Comparison of ENCODE assay signal across 8 cellular contexts in genomic region chr2:118169359-118170005, GRCh38.
DNase-seq lines count a peak whose midpoint lies in the region; ATAC-seq and TF ChIP-seq lines count a peak whose summit lies in the region.

No MANE protein-coding gene starts in this region.

- WGBS in right cardiac atrium, result 24% methylated on average over 6 of the region's 6 CpGs

- H3K36me3 ChIP-seq in Caco-2 (ENCODE audit: control insufficient read depth, insufficient read depth, low read length), result no peaks in the 10 kb centered on the region

- H3K36me3 Mint-ChIP-seq in CD14-positive monocyte (no peaks in the 10 kb centered on the region), Caco-2 (ENCODE audit: insufficient read depth, unreplicated experiment) (no peaks in the 10 kb centered on the region)

- H3K9me3 Mint-ChIP-seq in CD14-positive monocyte (peaks cover 0 to 11% (median 5%) of the 10 kb centered on the region in 7 donors), Caco-2 (ENCODE audit: unreplicated experiment) (peaks cover 12% of the 10 kb centered on the region)

- H3K9me3 ChIP-seq in right cardiac atrium (ENCODE audit: control insufficient read depth, low read length) (no peaks in the 10 kb centered on the region), Caco-2 (0 out of 2 replicates have a peak, but pooled peaks cover 5% of the 10 kb centered on the region)

- H3K27ac Mint-ChIP-seq in CD14-positive monocyte, result peak overlapping the region in 3 of 7 donors; percentile 16 to 87 (median 47)
- no peak overlapping the region for H3K27ac Mint-ChIP-seq in Caco-2 (ENCODE audit: unreplicated experiment)

- intact Hi-C loops in CD14-positive monocyte (cut with micrococcal nuclease) (loop anchor here in 1 of 2 donors (10.0 kb wide), 1 partner anchor 45 kb away; no protein-coding TSS in a partner anchor), right cardiac atrium (cut with DNase I) (no loop called here), Caco-2 (cut with micrococcal nuclease; ENCODE audit: unreplicated experiment) (no loop called here)

- H3K4me1 Mint-ChIP-seq in CD14-positive monocyte (no peaks in the 10 kb centered on the region), Caco-2 (ENCODE audit: low read depth, unreplicated experiment) (no peaks in the 10 kb centered on the region)

- DNase-seq in CD14-positive monocyte (ENCODE audit: low spot score), result peak; percentile 50
- DNase-seq in SW480 (ENCODE audit: low spot score), result peak; percentile 76
- peak; percentile 53 to 87 (median 77) for DNase-seq in right cardiac atrium
- no peak for DNase-seq in DMS114 treated with DMSO at 0.1 percent for 48 hours (lab: John Stamatoyannopoulos, UW; ENCODE audit: unreplicated experiment)
- no peak for DNase-seq in Caco-2
- DNase-seq in caudate nucleus (lab: John Stamatoyannopoulos, UW), result no peak
- DNase-seq in DMS53 treated with DMSO at 0.1 percent for 48 hours (lab: John Stamatoyannopoulos, UW; ENCODE audit: unreplicated experiment), result no peak

- H3K27ac ChIP-seq in right cardiac atrium (ENCODE audit: low read length) (no peak overlapping the region), caudate nucleus (ENCODE audit: low read depth, low read length) (no peak overlapping the region)

- POLR2A ChIA-PET in Caco-2 (lab: Charles Lee), result no interaction called here

- ATAC-seq in GM21447 (IDR thresholded peaks at IDR 0.05; ENCODE audit: unreplicated experiment) (peak; percentile 88), right cardiac atrium (peak; percentile 91 to 98)

- no peak for TF ChIP-seq CTCF in CD14-positive monocyte (IDR thresholded peaks at IDR 0.05)
- TF ChIP-seq CTCF in Caco-2 (IDR thresholded peaks at IDR 0.05; ENCODE audit: insufficient read depth in 1 of 2, low read depth in 1 of 2, low read length in 1 of 2, severe bottlenecking in 1 of 2, unreplicated experiment in 1 of 2), result no peak

- no peaks in the 10 kb centered on the region for H3K4me1 ChIP-seq in right cardiac atrium (ENCODE audit: control insufficient read depth, insufficient read depth, low read length)
- H3K4me1 ChIP-seq in Caco-2, result no peaks in the 10 kb centered on the region

- H3K27me3 Mint-ChIP-seq in CD14-positive monocyte (ENCODE audit: low read depth in 3 of 3) (peaks cover 0 to 7% (median 2%) of the 10 kb centered on the region in 3 donors), Caco-2 (ENCODE audit: insufficient read depth, unreplicated experiment) (no peaks in the 10 kb centered on the region)

- no TSS peak for BruUV-seq in Caco-2 (replicated peaks; lab: Mats Ljungman, UMichigan)

- H3K4me3 Mint-ChIP-seq in CD14-positive monocyte, result peak overlapping the region in 1 of 2 donors; percentile 53
- no peak overlapping the region for H3K4me3 Mint-ChIP-seq in Caco-2 (ENCODE audit: unreplicated experiment)

- no peaks in the 10 kb centered on the region for H3K27me3 ChIP-seq in right cardiac atrium (ENCODE audit: control insufficient read depth, insufficient read depth)
- H3K27me3 ChIP-seq in Caco-2 (replicated peaks; ENCODE audit: control insufficient read depth, insufficient read depth, low read length), result no peaks in the 10 kb centered on the region

- CTCF ChIA-PET in Caco-2 (lab: Charles Lee), result no interaction called here

- H3K4me3 ChIP-seq in right cardiac atrium (ENCODE audit: low read length) (no peak overlapping the region), Caco-2 (ENCODE audit: low read depth, low read length) (no peak overlapping the region)

Comparison
In these comparisons a context has a peak if more than half of its experiments do, and no peak if none do; other contexts are left out.
1. DNase-seq: peak in CD14-positive monocyte (single experiment), SW480 (single experiment) and right cardiac atrium (3 of 3); none in DMS114 treated with DMSO at 0.1 percent for 48 hours (single experiment), Caco-2 (0 of 2), caudate nucleus (0 of 61) and DMS53 treated with DMSO at 0.1 percent for 48 hours (single experiment).